Comparison of ENCODE assay signal across 8 cellular contexts in genomic region chr2:97113882-97114255, GRCh38. TPM values are rescaled to one million over a fixed set of nuclear protein-coding genes. Genes with fewer than 3 reads are reported as not detected.
DNase-seq lines count a peak whose midpoint lies in the region; ATAC-seq, FAIRE-seq and TF ChIP-seq lines count a peak whose summit lies in the region.
"Not testable (repeated sequence)": the region's sequence is repeated elsewhere in the genome, so short reads cannot be mapped to it uniquely, and the experiment has no call there.

No MANE protein-coding gene starts in this region.

- not testable (repeated sequence) for TF ChIP-seq CTCF in HFF-Myc (IDR thresholded peaks at IDR 0.05; ENCODE audit: low read depth, low read length, missing control alignments); keratinocyte (optimal IDR thresholded peaks at IDR 0.05 in 1 of 3, IDR thresholded peaks at IDR 0.05 in 1 of 3, conservative IDR thresholded peaks at IDR 0.05 in 1 of 3; ENCODE audit: extremely low read depth in 1 of 3, insufficient read depth in 2 of 3, low read length in 3 of 3); neural progenitor cell (IDR thresholded peaks at IDR 0.05); stomach (IDR thresholded peaks at IDR 0.05)

- H3K4me1 Mint-ChIP-seq in activated naive CD8-positive, alpha-beta T cell treated with anti-CD3 and anti-CD28 coated beads, Interleukin-2, amount 50 U/mL, for 24 hours; neural progenitor cell: not testable (repeated sequence)

- ATAC-seq in activated naive CD8-positive, alpha-beta T cell treated with anti-CD3 and anti-CD28 coated beads, Interleukin-2, amount 50 U/mL, for 24 hours: peak; percentile 2

- H3K27me3 ChIP-seq in BLaER1; SJSA1 (replicated peaks); keratinocyte (ENCODE audit: control insufficient read depth, extremely low read depth, insufficient read depth, low read length); neural progenitor cell; stomach: not testable (repeated sequence)

- H3K27me3 Mint-ChIP-seq in activated naive CD8-positive, alpha-beta T cell treated with anti-CD3 and anti-CD28 coated beads, Interleukin-2, amount 50 U/mL, for 24 hours; neural progenitor cell (ENCODE audit: insufficient read depth, low read depth): not testable (repeated sequence)

- not testable (repeated sequence) for TF ChIP-seq EP300 in stomach (IDR thresholded peaks at IDR 0.05)

- H3K27ac Mint-ChIP-seq in activated naive CD8-positive, alpha-beta T cell treated with anti-CD3 and anti-CD28 coated beads, Interleukin-2, amount 50 U/mL, for 24 hours: peak overlapping the region; percentile 99
- peak overlapping the region; percentile 87 for H3K27ac Mint-ChIP-seq in neural progenitor cell

- H3K79me2 ChIP-seq in keratinocyte (ENCODE audit: control insufficient read depth, insufficient read depth, low read length); neural progenitor cell (ENCODE audit: low read depth): not testable (repeated sequence)

- H3K9ac ChIP-seq in BLaER1: peak overlapping the region; percentile 82
- H3K9ac ChIP-seq in keratinocyte (ENCODE audit: control insufficient read depth, extremely low read depth, insufficient read depth, low read length): peak overlapping the region; percentile 78
- H3K9ac ChIP-seq in neural progenitor cell: not testable (repeated sequence)

- 0 to 2% (median 2%) methylated on average over 5 to 18 of the region's 18 CpGs for WGBS in stomach, 5 donors

- H3K4me2 ChIP-seq in BLaER1: peak overlapping the region; percentile 88
- H3K4me2 ChIP-seq in keratinocyte (ENCODE audit: control insufficient read depth, extremely low read depth, insufficient read depth, low read depth, low read length): peak overlapping the region; percentile 48
- H3K4me2 ChIP-seq in neural progenitor cell: peak overlapping the region; percentile 93

- H3K4me3 ChIP-seq in BLaER1 (peak overlapping the region; percentile 70), HFF-Myc (replicated peaks; ENCODE audit: low read depth, low read length) (peak overlapping the region; percentile 55), SJSA1 (peak overlapping the region; percentile 46), keratinocyte (ENCODE audit: control insufficient read depth in 2 of 3, extremely low read depth in 1 of 3, insufficient read depth in 2 of 3, low read depth in 1 of 3, low read length in 3 of 3) (peak overlapping the region; percentile 60 to 77 (median 63)), neural progenitor cell (peak overlapping the region; percentile 99), stomach (peak overlapping the region; percentile 67 to 81 (median 74))

- not testable (repeated sequence) for FAIRE-seq in keratinocyte (lab: Jason Lieb, UNC)

- H3F3A ChIP-seq in neural progenitor cell (ENCODE audit: low read depth): not testable (repeated sequence)

- H3K27ac ChIP-seq in BLaER1: peak overlapping the region; percentile 76
- peak overlapping the region; percentile 27 for H3K27ac ChIP-seq in SJSA1
- H3K27ac ChIP-seq in epithelial cell of prostate: peak overlapping the region; percentile 78
- H3K27ac ChIP-seq in keratinocyte (ENCODE audit: control insufficient read depth, insufficient read depth, low read length): peak overlapping the region; percentile 75
- not testable (repeated sequence) for H3K27ac ChIP-seq in neural progenitor cell
- H3K27ac ChIP-seq in stomach: peak overlapping the region; percentile 91 to 98 (median 93)

- H3K9me3 Mint-ChIP-seq in activated naive CD8-positive, alpha-beta T cell treated with anti-CD3 and anti-CD28 coated beads, Interleukin-2, amount 50 U/mL, for 24 hours; neural progenitor cell: not testable (repeated sequence)

- not testable (repeated sequence) for H4K20me1 ChIP-seq in BLaER1; keratinocyte (ENCODE audit: control insufficient read depth, extremely low read depth, insufficient read depth, low read length); neural progenitor cell (ENCODE audit: low read depth)

- H3K9me1 ChIP-seq in keratinocyte (ENCODE audit: control insufficient read depth, extremely low read depth, insufficient read depth, low read length): not testable (repeated sequence)

- TF ChIP-seq POLR2A in stomach (IDR thresholded peaks at IDR 0.05): not testable (repeated sequence)

- H2AFZ ChIP-seq in keratinocyte (ENCODE audit: control insufficient read depth, low read length) (peak overlapping the region; percentile 88), neural progenitor cell (replicated peaks) (peak overlapping the region; percentile 97)

- not testable (repeated sequence) for DNase-seq in HFF-Myc (ENCODE audit: extremely low read depth, low read depth); SJSA1 (ENCODE audit: low read depth in 1 of 2, low spot score in 2 of 2); activated naive CD8-positive, alpha-beta T cell treated with anti-CD3 and anti-CD28 coated beads, Interleukin-2, amount 50 U/mL, for 24 hours; epithelial cell of prostate (ENCODE audit: low read depth, low spot score); keratinocyte (ENCODE audit: low read depth, low spot score); neural progenitor cell (ENCODE audit: low spot score); stomach

- not testable (repeated sequence) for H3K9me3 ChIP-seq in BLaER1; SJSA1 (replicated peaks); keratinocyte (ENCODE audit: control insufficient read depth, low read depth, low read length); neural progenitor cell (ENCODE audit: low read depth); stomach

- not testable (repeated sequence) for H3K36me3 ChIP-seq in BLaER1; SJSA1; keratinocyte (ENCODE audit: control insufficient read depth in 2 of 2, extremely low read depth in 1 of 2, insufficient read depth in 2 of 2, low read length in 2 of 2); neural progenitor cell; stomach

- not testable (repeated sequence) for H3K36me3 Mint-ChIP-seq in activated naive CD8-positive, alpha-beta T cell treated with anti-CD3 and anti-CD28 coated beads, Interleukin-2, amount 50 U/mL, for 24 hours (ENCODE audit: low read depth); neural progenitor cell

- peak overlapping the region; percentile 99 for H3K4me3 Mint-ChIP-seq in activated naive CD8-positive, alpha-beta T cell treated with anti-CD3 and anti-CD28 coated beads, Interleukin-2, amount 50 U/mL, for 24 hours
- H3K4me3 Mint-ChIP-seq in neural progenitor cell: peak overlapping the region; percentile 100

- intact Hi-C loops in stomach (cut with DNase I; ENCODE audit: low total_unique reads): not testable (repeated sequence)

- H3K4me1 ChIP-seq in BLaER1; SJSA1 (replicated peaks); keratinocyte (ENCODE audit: control insufficient read depth, extremely low read depth, insufficient read depth, low read length); neural progenitor cell; stomach: not testable (repeated sequence)

- dilution Hi-C loops in keratinocyte (cut with MboI; ENCODE audit: extremely low pct_ligation_motif_present, low sequenced_read_pairs): not testable (repeated sequence)

RNA-seq across cellular contexts. Expression of gene ANKRD36, which starts 0.9 kb away (rescaled TPM):
- total RNA-seq in SJSA1 (2014; rRNA removed; shearing (Covaris generic)): 5.5 and 16.7 TPM in 2 replicates
- polyA plus RNA-seq in keratinocyte (2.6 to 5.2 TPM (median 4.6 TPM) in 3 replicates), stomach (1 to 10 TPM; 1.1 to 2.3 (median 1.4) TPM)
- polyA plus RNA-seq in keratinocyte (2011; ENCODE audit: low read depth): 14.9 TPM
- 0.71 and 0.84 TPM in 2 replicates for polyA plus RNA-seq in keratinocyte (2011; cell fraction: cytosol; rRNA removed)
- 16.0 and 19.2 TPM in 2 replicates for polyA plus RNA-seq in keratinocyte (2011; cell fraction: nucleus; rRNA removed)
- 2.8 and 2.9 TPM in 2 replicates for polyA plus RNA-seq in keratinocyte (2012; ENCODE audit: low replicate concordance)
- 26.3 to 49.9 TPM (median 30.6 TPM) in 3 replicates for polyA minus RNA-seq in keratinocyte
- polyA minus RNA-seq in keratinocyte (2011; cell fraction: cytosol; rRNA and poly(A)+ RNA removed): 1.2 TPM
- 59.1 and 103 TPM in 2 replicates for polyA minus RNA-seq in keratinocyte (2011; cell fraction: nucleus; rRNA and poly(A)+ RNA removed)
- total RNA-seq in neural progenitor cell (ENCODE audit: low replicate concordance) (40.2 and 57.2 TPM in 2 replicates), stomach (100 to 1,000 TPM in 1 of 5 donors, 10 to 100 TPM in 4; 37.9 to 100 (median 60.1) TPM)

RNA-seq across cellular contexts. Expression of gene FAHD2B, which starts 19.2 kb away (rescaled TPM):
- 6.8 and 10.7 TPM in 2 replicates for total RNA-seq in SJSA1 (2014; rRNA removed; shearing (Covaris generic))
- polyA plus RNA-seq in keratinocyte (6.3 to 7.6 TPM (median 6.6 TPM) in 3 replicates), stomach (10 to 100 TPM; 17.9 to 30.4 (median 19.2) TPM)
- polyA plus RNA-seq in keratinocyte (2011; ENCODE audit: low read depth): 6.3 TPM
- 5.4 and 8.7 TPM in 2 replicates for polyA plus RNA-seq in keratinocyte (2011; cell fraction: cytosol; rRNA removed)
- 11.4 and 15.7 TPM in 2 replicates for polyA plus RNA-seq in keratinocyte (2011; cell fraction: nucleus; rRNA removed)
- polyA plus RNA-seq in keratinocyte (2012; ENCODE audit: low replicate concordance): 8.2 and 9.4 TPM in 2 replicates
- 6.6 to 9.2 TPM (median 8.9 TPM) in 3 replicates for polyA minus RNA-seq in keratinocyte
- 6.7 TPM for polyA minus RNA-seq in keratinocyte (2011; cell fraction: cytosol; rRNA and poly(A)+ RNA removed)
- 4.6 and 5.9 TPM in 2 replicates for polyA minus RNA-seq in keratinocyte (2011; cell fraction: nucleus; rRNA and poly(A)+ RNA removed)
- total RNA-seq in neural progenitor cell (ENCODE audit: low replicate concordance) (13.0 and 24.3 TPM in 2 replicates), stomach (10 to 100 TPM in 2 of 5 donors, 1 to 10 TPM in 2, not detected in 1; 3.5 to 17.8 (median 10.9) TPM)

Comparison
In these comparisons a context has a peak if more than half of its experiments do, and no peak if none do; other contexts are left out.
1. H3K4me3 ChIP-seq: peak in every context shown above with its lines; median percentile 99 in neural progenitor cell; 74 in stomach; 70 in BLaER1; 63 in keratinocyte; 55 in HFF-Myc; 46 in SJSA1.